In genomic region chr16:70395345-70395901, GRCh38 we compare ENCODE assay signal across 9 cellular contexts. TPM values are rescaled to one million over a fixed set of nuclear protein-coding genes. Genes with fewer than 3 reads are reported as not detected.
DNase-seq lines count a peak whose midpoint lies in the region; ATAC-seq, FAIRE-seq and TF ChIP-seq lines count a peak whose summit lies in the region.
"Had no signal": no experiment of that assay in that cellular context is flagged by ENCODE, and none has a peak within 500 bp of the region (broad histone marks: within the 10 kb centered on the region; RNA-seq: fewer than 3 reads in every experiment).

No MANE protein-coding gene starts in this region.

- POLR2A ChIA-PET in AG04450 (lab: Yijun Ruan, JAX) = no interaction called here

- no peaks in the 10 kb centered on the region for H3K9me3 Mint-ChIP-seq in neural progenitor cell

- no peaks in the 10 kb centered on the region for H3K27me3 Mint-ChIP-seq in neural progenitor cell (ENCODE audit: insufficient read depth, low read depth)

- H4K20me1 ChIP-seq in neural progenitor cell (ENCODE audit: low read depth) = peaks cover 11% of the 10 kb centered on the region

- H3K4me1 Mint-ChIP-seq in neural progenitor cell = peaks cover 8% of the 10 kb centered on the region

- no peaks in the 10 kb centered on the region for H3K4me1 ChIP-seq in neural progenitor cell

- no peak for ATAC-seq in HG03097 (IDR thresholded peaks at IDR 0.05; ENCODE audit: low FRiP score, unreplicated experiment)

- no peak overlapping the region for H3K9ac ChIP-seq in neural progenitor cell

- H3K27ac ChIP-seq in AG04450 (ENCODE audit: low read depth, low read length) (no peak overlapping the region), neural progenitor cell (no peak overlapping the region)

- peaks cover 7% of the 10 kb centered on the region for H3K36me3 Mint-ChIP-seq in neural progenitor cell

- H3K9me3 ChIP-seq in AG04450 (ENCODE audit: control insufficient read depth, insufficient read depth, low read length) (no peaks in the 10 kb centered on the region; the same call in 1 of the 2 replicates), neural progenitor cell (ENCODE audit: low read depth) (no peaks in the 10 kb centered on the region)

- peak; percentile 64 for TF ChIP-seq CTCF in AG04450 (IDR thresholded peaks at IDR 0.05; ENCODE audit: low read depth, low read length)
- peak; percentile 69 for TF ChIP-seq CTCF in fibroblast of mammary gland (conservative IDR thresholded peaks at IDR 0.05; ENCODE audit: control insufficient read depth, insufficient read depth, low read depth, low read length)
- TF ChIP-seq CTCF in neural progenitor cell (IDR thresholded peaks at IDR 0.05) = peak; percentile 88

- H2AFZ ChIP-seq in neural progenitor cell (replicated peaks) = no peak overlapping the region

- CTCF ChIA-PET in AG04450 (lab: Charles Lee) = interaction anchor here (0.7 to 2.1 kb wide), 8 partner anchors 8 to 134 kb away, joined by 3 to 5 read pairs (median 4); no protein-coding TSS in a partner anchor

- H3F3A ChIP-seq in neural progenitor cell (ENCODE audit: low read depth) = peaks cover 4% of the 10 kb centered on the region

- H3K79me2 ChIP-seq in neural progenitor cell (ENCODE audit: low read depth) = no peaks in the 10 kb centered on the region

- no peaks in the 10 kb centered on the region for H3K27me3 ChIP-seq in AG04450 (ENCODE audit: control insufficient read depth, insufficient read depth, low read length)
- H3K27me3 ChIP-seq in neural progenitor cell = no peaks in the 10 kb centered on the region

- no peak overlapping the region for H3K4me3 ChIP-seq in AG04450 (ENCODE audit: low read depth, low read length)
- no peak overlapping the region for H3K4me3 ChIP-seq in fibroblast of mammary gland (ENCODE audit: control insufficient read depth, low read depth, low read length)
- H3K4me3 ChIP-seq in neural progenitor cell = no peak overlapping the region

- FAIRE-seq in GM18507 (lab: Jason Lieb, UNC) = peak; percentile 75
- FAIRE-seq: islet of Langerhans had no signal

- no peak overlapping the region for H3K4me2 ChIP-seq in neural progenitor cell

- no peak overlapping the region for H3K4me3 Mint-ChIP-seq in neural progenitor cell

- no peaks in the 10 kb centered on the region for H3K36me3 ChIP-seq in neural progenitor cell

- no peak overlapping the region for H3K27ac Mint-ChIP-seq in neural progenitor cell

- DNase-seq in AG04450 (ENCODE audit: low read depth, low spot score) (no peak), GM18507 (ENCODE audit: extremely low spot score, insufficient read length, low read depth) (peak; percentile 56), NOMO-1 treated with dmso at 0.1 percent for 144 hours (lab: John Stamatoyannopoulos, UW; ENCODE audit: unreplicated experiment) (peak; percentile 64), activated T-cell treated with anti-CD3 and anti-CD28 coated beads for 1 hour (ENCODE audit: low read depth) (peak; percentile 54), fibroblast of mammary gland (ENCODE audit: low read depth) (peak; percentile 43), neural progenitor cell (ENCODE audit: low spot score) (peak; percentile 87), ureter (ENCODE audit: low spot score) (peak; percentile 64)

RNA-seq across cellular contexts. Expression of gene ST3GAL2, which starts 43.5 kb away (rescaled TPM):
- polyA plus RNA-seq in AG04450 (2011; rRNA removed) = 12.4 and 18.2 TPM in 2 replicates
- polyA minus RNA-seq in AG04450 (2011; rRNA and poly(A)+ RNA removed) = 30.8 and 35.7 TPM in 2 replicates
- total RNA-seq in neural progenitor cell (ENCODE audit: low replicate concordance) = 11.6 and 34.5 TPM in 2 replicates
- 28.9 TPM for total RNA-seq in ureter

RNA-seq across cellular contexts. Expression of gene DDX19A, which starts 48.7 kb away (rescaled TPM):
- polyA plus RNA-seq in AG04450 (2011; rRNA removed) = 43.5 and 44.6 TPM in 2 replicates
- 42.7 and 46.1 TPM in 2 replicates for polyA minus RNA-seq in AG04450 (2011; rRNA and poly(A)+ RNA removed)
- total RNA-seq in neural progenitor cell (ENCODE audit: low replicate concordance) (45.1 and 55.4 TPM in 2 replicates), ureter (37.3 TPM)

RNA-seq across cellular contexts. Expression of gene FCSK, which starts 59.0 kb away (rescaled TPM):
- polyA plus RNA-seq in AG04450 (2011; rRNA removed) = 4.0 and 5.9 TPM in 2 replicates
- polyA minus RNA-seq in AG04450 (2011; rRNA and poly(A)+ RNA removed) = 6.3 and 11.3 TPM in 2 replicates
- total RNA-seq in neural progenitor cell (ENCODE audit: low replicate concordance) = 11.0 and 12.0 TPM in 2 replicates
- total RNA-seq in ureter = 29.7 TPM
